7 cellular contexts compared by ENCODE assay signal in the genomic region with DNA sequence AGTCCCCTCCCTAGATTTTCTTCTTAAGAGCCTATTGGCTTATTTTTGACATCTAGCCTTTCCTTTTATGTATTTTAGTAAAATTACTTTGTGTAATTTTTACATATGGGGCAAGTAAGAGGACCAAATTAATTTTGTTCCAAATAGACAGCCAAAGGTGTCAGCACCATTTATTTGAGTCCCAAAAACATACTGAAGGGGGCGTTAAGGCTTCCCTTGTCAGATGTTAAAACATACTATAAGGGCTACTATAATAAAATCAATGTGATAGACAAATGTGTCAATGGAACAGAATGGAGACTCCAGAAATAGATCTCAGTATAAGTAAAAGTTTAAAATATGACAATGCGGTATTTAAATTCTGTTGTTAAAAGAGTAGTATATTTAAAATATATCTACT.
"Had no signal": no experiment of that assay in that cellular context is flagged by ENCODE, and none has a peak within 500 bp of the region (broad histone marks: within the 10 kb centered on the region; RNA-seq: fewer than 3 reads in every experiment).

No MANE protein-coding gene starts in this region.

- DNase-seq: activated naive CD4-positive, alpha-beta T cell treated with anti-CD3 and anti-CD28 coated beads, Interleukin-2, amount 10 ng/mL, durations not matched to agents 7 days and 5 days; central memory CD4-positive, alpha-beta T cell; effector memory CD8-positive, alpha-beta T cell; kidney; pancreas; stimulated activated CD4-positive, alpha-beta T cell treated with anti-CD3 and anti-CD28 coated beads, Interleukin-4, amount 100 ng/mL, for 24 hours had no signal

- ATAC-seq: effector memory CD8-positive, alpha-beta T cell; pancreas had no signal

- H3K27ac ChIP-seq: hepatocyte, pancreas had no signal

- H3K4me1 ChIP-seq: pancreas had no signal

- H3K9me3 ChIP-seq: pancreas had no signal

- H3K79me2 ChIP-seq: hepatocyte had no signal

- H3K36me3 ChIP-seq: pancreas had no signal

- H3K4me3 ChIP-seq: hepatocyte, pancreas had no signal

- H2AFZ ChIP-seq: hepatocyte had no signal

- H3K27me3 ChIP-seq: hepatocyte, pancreas had no signal

- H3K4me2 ChIP-seq: hepatocyte had no signal
